ENCODE assay signal across 25 cellular contexts in the genomic region with DNA sequence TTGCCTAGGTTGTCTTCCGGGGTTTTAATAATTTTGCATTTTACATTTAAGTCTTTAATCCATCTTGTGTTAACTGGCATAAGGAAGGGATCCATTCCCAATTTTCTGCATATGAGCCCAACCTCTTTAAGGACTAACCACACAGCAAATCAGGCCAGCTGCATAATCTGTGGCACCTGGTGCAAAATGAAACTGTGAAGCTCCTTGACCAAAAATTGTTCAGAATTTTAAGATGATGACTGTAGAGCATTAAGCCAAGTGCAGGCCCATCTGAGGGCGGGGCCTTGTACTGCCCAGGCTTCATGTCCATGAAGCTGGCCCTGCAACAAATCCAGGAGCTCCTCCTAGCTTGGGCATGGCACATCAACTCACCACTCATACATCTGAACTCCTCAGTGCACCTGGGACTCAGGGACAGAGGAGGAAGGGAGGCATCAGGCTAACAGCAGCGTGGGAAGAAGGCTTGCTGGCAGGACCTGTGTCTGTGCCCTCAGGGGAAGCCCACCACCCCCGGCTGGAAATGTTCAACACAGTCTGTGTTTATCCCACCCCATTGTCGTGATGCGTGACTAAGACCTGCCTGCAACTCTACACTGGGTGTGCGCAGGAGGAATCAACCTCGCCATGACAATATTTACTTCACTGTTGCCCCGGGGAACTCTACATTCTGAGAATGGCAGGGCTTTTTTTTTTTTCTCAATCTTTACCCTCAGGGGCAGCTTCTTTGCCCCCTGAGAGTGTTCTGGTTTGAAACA.
"Had no signal": no experiment of that assay in that cellular context is flagged by ENCODE, and none has a peak within 500 bp of the region (broad histone marks: within the 10 kb centered on the region; RNA-seq: fewer than 3 reads in every experiment).

No MANE protein-coding gene starts in this region.

- H3K36me3 Mint-ChIP-seq: activated naive CD4-positive, alpha-beta T cell treated with anti-CD3 and anti-CD28 coated beads, Interleukin-2, amount 10 ng/mL, durations not matched to agents 7 days and 5 days; activated naive CD8-positive, alpha-beta T cell treated with anti-CD3 and anti-CD28 coated beads, Interleukin-2, amount 10 ng/mL, durations not matched to agents 7 days and 5 days; T-cell had no signal

- ATAC-seq: activated T-cell treated with anti-CD3 and anti-CD28 coated beads, Interleukin-2, amount 50 U/mL, for 72 hours; T-cell had no signal

- H3K9me3 ChIP-seq: adrenal gland, breast epithelium had no signal

- H3K36me3 ChIP-seq: adrenal gland, breast epithelium had no signal

- H3K4me3 ChIP-seq: adrenal gland, breast epithelium had no signal

- DNase-seq: activated B cell treated with CpG ODN at 0.5 μM for 24 hours; activated CD4-positive, alpha-beta memory T cell treated with anti-CD3 and anti-CD28 coated beads, Interleukin-2, amount 10 ng/mL, durations not matched to agents 7 days and 5 days; activated CD4-positive, alpha-beta T cell treated with anti-CD3 and anti-CD28 coated beads for 1 hour; activated CD4-positive, alpha-beta T cell treated with anti-CD3 and anti-CD28 coated beads, Interleukin-2, amount 10 ng/mL, durations not matched to agents 24 days and 14 days; activated CD8-positive, alpha-beta memory T cell treated with anti-CD3 and anti-CD28 coated beads, Interleukin-2, amount 50 U/mL, for 4 hours; activated gamma-delta T cell treated with Interleukin-2 at 50 U/mL for 16 hours; activated naive CD4-positive, alpha-beta T cell treated with anti-CD3 and anti-CD28 coated beads, Interleukin-2, amount 10 ng/mL, durations not matched to agents 7 days and 5 days; activated naive CD8-positive, alpha-beta T cell treated with anti-CD3 and anti-CD28 coated beads, Interleukin-2, amount 10 ng/mL, durations not matched to agents 7 days and 5 days; activated T-cell treated with anti-CD3 and anti-CD28 coated beads, Interleukin-2, amount 50 U/mL, for 72 hours; adrenal gland; anterior cingulate cortex; central memory CD4-positive, alpha-beta T cell; MM.1S; NCI-H1105; NCI-H1436; NCI-H1694 treated with DMSO at 0.1 percent for 48 hours; NCI-H2029 treated with DMSO at 0.1 percent for 48 hours; NCI-H510A treated with DMSO at 0.1 percent for 48 hours; NCI-H69; SIG-M5; T-cell; T-helper 2 cell; T1000 had no signal

- H3K4me1 Mint-ChIP-seq: activated CD4-positive, alpha-beta memory T cell treated with anti-CD3 and anti-CD28 coated beads, Interleukin-2, amount 10 ng/mL, durations not matched to agents 7 days and 5 days; activated CD4-positive, alpha-beta T cell treated with anti-CD3 and anti-CD28 coated beads, Interleukin-2, amount 10 ng/mL, durations not matched to agents 24 days and 14 days had no signal

- H3K27ac ChIP-seq: adrenal gland, breast epithelium had no signal

- H3K4me3 Mint-ChIP-seq: activated B cell treated with CpG ODN at 0.5 μM for 24 hours; activated CD4-positive, alpha-beta memory T cell treated with anti-CD3 and anti-CD28 coated beads, Interleukin-2, amount 10 ng/mL, durations not matched to agents 7 days and 5 days; activated CD4-positive, alpha-beta T cell treated with anti-CD3 and anti-CD28 coated beads, Interleukin-2, amount 10 ng/mL, durations not matched to agents 24 days and 14 days; activated naive CD4-positive, alpha-beta T cell treated with anti-CD3 and anti-CD28 coated beads, Interleukin-2, amount 10 ng/mL, durations not matched to agents 7 days and 5 days; activated naive CD8-positive, alpha-beta T cell treated with anti-CD3 and anti-CD28 coated beads, Interleukin-2, amount 10 ng/mL, durations not matched to agents 7 days and 5 days; activated T-cell treated with anti-CD3 and anti-CD28 coated beads, Interleukin-2, amount 50 U/mL, for 72 hours; T-cell had no signal

- H3K9me3 Mint-ChIP-seq: activated B cell treated with CpG ODN at 0.5 μM for 24 hours; activated CD4-positive, alpha-beta memory T cell treated with anti-CD3 and anti-CD28 coated beads, Interleukin-2, amount 10 ng/mL, durations not matched to agents 7 days and 5 days; activated CD4-positive, alpha-beta T cell treated with anti-CD3 and anti-CD28 coated beads, Interleukin-2, amount 10 ng/mL, durations not matched to agents 24 days and 14 days; activated naive CD4-positive, alpha-beta T cell treated with anti-CD3 and anti-CD28 coated beads, Interleukin-2, amount 10 ng/mL, durations not matched to agents 7 days and 5 days; activated naive CD8-positive, alpha-beta T cell treated with anti-CD3 and anti-CD28 coated beads, Interleukin-2, amount 10 ng/mL, durations not matched to agents 7 days and 5 days; activated T-cell treated with anti-CD3 and anti-CD28 coated beads, Interleukin-2, amount 50 U/mL, for 72 hours; activated T-helper 2 cell treated with anti-CD3 and anti-CD28 coated beads, Interferon-gamma antibody, Interleukin-2, Interleukin-4, amounts not matched to agents 10 μg/mL and 5 μg/mL and 100 μg/mL, durations not matched to agents 14 hours and 24 hours and 36 hours; T-cell had no signal

- H3K27ac Mint-ChIP-seq: activated B cell treated with CpG ODN at 0.5 μM for 24 hours; activated CD4-positive, alpha-beta memory T cell treated with anti-CD3 and anti-CD28 coated beads, Interleukin-2, amount 10 ng/mL, durations not matched to agents 7 days and 5 days; activated CD4-positive, alpha-beta T cell treated with anti-CD3 and anti-CD28 coated beads, Interleukin-2, amount 10 ng/mL, durations not matched to agents 24 days and 14 days; activated naive CD4-positive, alpha-beta T cell treated with anti-CD3 and anti-CD28 coated beads, Interleukin-2, amount 10 ng/mL, durations not matched to agents 7 days and 5 days; activated naive CD8-positive, alpha-beta T cell treated with anti-CD3 and anti-CD28 coated beads, Interleukin-2, amount 10 ng/mL, durations not matched to agents 7 days and 5 days; activated T-cell treated with anti-CD3 and anti-CD28 coated beads, Interleukin-2, amount 50 U/mL, for 72 hours; activated T-helper 2 cell treated with anti-CD3 and anti-CD28 coated beads, Interferon-gamma antibody, Interleukin-2, Interleukin-4, amounts not matched to agents 10 μg/mL and 5 μg/mL and 100 μg/mL, durations not matched to agents 14 hours and 24 hours and 36 hours; T-cell had no signal

- H3K4me1 ChIP-seq: adrenal gland, breast epithelium had no signal
